9 cellular contexts compared by ENCODE assay signal in genomic region chr11:44658451-44658850, GRCh38.
A peak's percentile ranks its signal among the peaks of the same experiment; 100 is the strongest.
DNase-seq lines count a peak whose midpoint lies in the region; TF ChIP-seq lines count a peak whose summit lies in the region.
"Had no signal": no experiment of that assay in that cellular context is flagged by ENCODE, and none has a peak within 500 bp of the region (broad histone marks: within the 10 kb centered on the region; RNA-seq: fewer than 3 reads in every experiment).

No MANE protein-coding gene starts in this region.

- H3K9me2 ChIP-seq in Karpas-422 (replicated peaks; ENCODE audit: insufficient read depth, low read length), result no peaks in the 10 kb centered on the region

- H3K4me1 ChIP-seq in Karpas-422 (ENCODE audit: low read length), result peaks cover 28% of the 10 kb centered on the region

- no peak overlapping the region for H3K4me3 ChIP-seq in Karpas-422 (ENCODE audit: low read length)

- no peak overlapping the region for H3K27ac ChIP-seq in Karpas-422 (ENCODE audit: low read length)
- H3K27ac ChIP-seq: RWPE1 had no signal

- H2AFZ ChIP-seq in Karpas-422 (ENCODE audit: low read length), result no peak overlapping the region

- peaks cover 67% of the 10 kb centered on the region for H3K27me3 Mint-ChIP-seq in Calu3 (ENCODE audit: unreplicated experiment)
- peaks cover 44% of the 10 kb centered on the region for H3K27me3 Mint-ChIP-seq in HFFc6 (ENCODE audit: insufficient read depth)

- H3K4me3 Mint-ChIP-seq in Calu3 (ENCODE audit: low read depth, unreplicated experiment) (no peak overlapping the region), HFFc6 (no peak overlapping the region)

- no peaks in the 10 kb centered on the region for H3K79me2 ChIP-seq in Karpas-422 (ENCODE audit: low read length)

- CTCF ChIA-PET in Calu3 (lab: Charles Lee), result interaction anchor here (0.8 kb wide), 1 partner anchor 253 kb away, joined by 3 read pairs; no protein-coding TSS in a partner anchor

- H3K36me3 ChIP-seq in Karpas-422 (ENCODE audit: insufficient read depth, low read length), result no peaks in the 10 kb centered on the region; the same call in 1 of the 2 replicates

- H3K36me3 Mint-ChIP-seq in Calu3 (ENCODE audit: insufficient read depth, unreplicated experiment) (no peaks in the 10 kb centered on the region), HFFc6 (ENCODE audit: low read depth) (no peaks in the 10 kb centered on the region)

- no peak overlapping the region for H3K4me2 ChIP-seq in Karpas-422 (ENCODE audit: low read depth, low read length, poor library complexity, severe bottlenecking)

- H3K27ac Mint-ChIP-seq in Calu3 (ENCODE audit: unreplicated experiment) (no peak overlapping the region), HFFc6 (no peak overlapping the region)

- no peaks in the 10 kb centered on the region for H3K9me3 Mint-ChIP-seq in Calu3 (ENCODE audit: low read depth, unreplicated experiment)
- H3K9me3 Mint-ChIP-seq in HFFc6, result no peaks in the 10 kb centered on the region

- H3K27me3 ChIP-seq in Karpas-422 (ENCODE audit: low read length), result no peaks in the 10 kb centered on the region

- BruUV-seq in Calu3 (replicated peaks; lab: Mats Ljungman, UMichigan), result no TSS peak

- intact Hi-C loops in Calu3 (cut with micrococcal nuclease; ENCODE audit: unreplicated experiment) (no loop called here), head of caudate nucleus (cut with DNase I) (no loop called here)

- no peaks in the 10 kb centered on the region for H3K9me3 ChIP-seq in Karpas-422 (ENCODE audit: low read length)

- no peaks in the 10 kb centered on the region for H4K20me1 ChIP-seq in Karpas-422 (ENCODE audit: insufficient read depth, low read depth, low read length)

- peak; percentile 20 for DNase-seq in Calu3
- peak; percentile 11 for DNase-seq in HFFc6
- peak; percentile 21 for DNase-seq in activated CD4-positive, alpha-beta T cell treated with anti-CD3 and anti-CD28 coated beads, Interleukin-2, amount 50 U/mL, for 1 hour
- DNase-seq in islet precursor cell, result peak; percentile 54
- no peak for DNase-seq in head of caudate nucleus
- no peak for DNase-seq in globus pallidus (ENCODE audit: low spot score)
- no peak for DNase-seq in Karpas-422
- no peak for DNase-seq in stimulated activated CD4-positive, alpha-beta T cell treated with anti-CD3 and anti-CD28 coated beads, Interleukin-4, amount 100 ng/mL, for 24 hours

- no peaks in the 10 kb centered on the region for H3K4me1 Mint-ChIP-seq in Calu3 (ENCODE audit: low read depth, unreplicated experiment)
- H3K4me1 Mint-ChIP-seq in HFFc6 (ENCODE audit: low read depth), result no peaks in the 10 kb centered on the region

- no peak overlapping the region for H3K9ac ChIP-seq in Karpas-422 (ENCODE audit: low read length)

- no peak for TF ChIP-seq CTCF in Calu3 (IDR thresholded peaks at IDR 0.05; ENCODE audit: unreplicated experiment)
- peak; percentile 60 for TF ChIP-seq CTCF in HFFc6 (IDR thresholded peaks at IDR 0.05)

Comparison
In these comparisons a context has a peak if more than half of its experiments do, and no peak if none do; other contexts are left out.
1. DNase-seq: peak in Calu3 (single experiment), HFFc6 (single experiment), activated CD4-positive, alpha-beta T cell treated with anti-CD3 and anti-CD28 coated beads, Interleukin-2, amount 50 U/mL, for 1 hour (single experiment) and islet precursor cell (single experiment); none in head of caudate nucleus (0 of 42), globus pallidus (single experiment), Karpas-422 (single experiment) and stimulated activated CD4-positive, alpha-beta T cell treated with anti-CD3 and anti-CD28 coated beads, Interleukin-4, amount 100 ng/mL, for 24 hours (single experiment).